In the genomic region with DNA sequence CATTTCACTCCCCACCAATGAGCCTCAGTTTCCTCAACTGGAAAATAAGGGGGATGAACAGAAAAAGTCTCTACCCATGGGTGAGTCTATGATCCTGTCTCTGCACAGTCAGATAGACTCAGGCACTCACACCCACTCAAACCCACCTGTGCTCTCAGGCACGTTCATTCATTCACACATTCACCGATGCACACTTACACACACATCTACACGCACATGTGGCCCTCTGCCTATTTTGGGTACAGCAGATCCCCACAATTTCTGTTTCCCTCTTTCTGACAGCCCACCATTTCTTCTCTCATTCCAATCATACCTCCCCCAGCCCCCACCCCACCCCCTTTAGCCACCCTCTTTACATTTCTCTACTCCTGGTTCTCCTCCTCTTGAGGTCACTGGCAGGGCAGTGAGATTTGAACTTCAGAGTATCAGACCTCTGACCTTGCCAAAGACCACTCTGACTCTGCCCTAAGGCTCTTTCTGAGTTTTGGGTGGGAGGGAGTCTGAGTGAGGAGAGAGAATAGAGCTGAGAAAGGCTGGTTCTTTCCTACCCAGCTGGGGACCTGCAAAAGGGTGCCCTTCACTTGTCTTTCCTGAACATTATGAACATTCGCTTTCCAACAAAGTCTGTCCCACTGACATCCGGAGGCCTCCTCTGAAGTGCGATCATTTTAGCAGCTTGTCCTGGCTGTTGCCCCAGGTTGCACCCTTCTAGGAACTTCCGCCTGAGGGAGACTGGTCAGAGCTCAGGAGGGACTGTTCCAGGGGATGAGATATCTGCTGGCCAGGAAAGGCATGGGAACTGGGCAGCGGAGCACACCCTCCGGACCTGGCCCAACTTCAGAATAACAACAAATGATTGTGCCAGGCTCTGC, we compare ENCODE assay signal across 2 cellular contexts.
TF ChIP-seq lines count a peak whose summit lies in the region.

No MANE protein-coding gene starts in this region.

TF ChIP-seq in SK-N-SH, 30 proteins besides CTCF, POLR2A, EP300 and RAD21 (continued from another document):
- TF ChIP-seq, protein P1, sequence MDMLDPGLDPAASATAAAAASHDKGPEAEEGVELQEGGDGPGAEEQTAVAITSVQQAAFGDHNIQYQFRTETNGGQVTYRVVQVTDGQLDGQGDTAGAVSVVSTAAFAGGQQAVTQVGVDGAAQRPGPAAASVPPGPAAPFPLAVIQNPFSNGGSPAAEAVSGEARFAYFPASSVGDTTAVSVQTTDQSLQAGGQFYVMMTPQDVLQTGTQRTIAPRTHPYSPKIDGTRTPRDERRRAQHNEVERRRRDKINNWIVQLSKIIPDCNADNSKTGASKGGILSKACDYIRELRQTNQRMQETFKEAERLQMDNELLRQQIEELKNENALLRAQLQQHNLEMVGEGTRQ (IDR thresholded peaks at IDR 0.05; ENCODE audit: borderline replicate concordance, low read depth, low read length) = no peak
- no peak for TF ChIP-seq ELF1 (IDR thresholded peaks at IDR 0.05)
- TF ChIP-seq TEAD4 (IDR thresholded peaks at IDR 0.05; ENCODE audit: borderline replicate concordance, insufficient read depth) = no peak
- no peak for TF ChIP-seq RFX5 (IDR thresholded peaks at IDR 0.05; ENCODE audit: low read length)
- TF ChIP-seq FOSL2 (IDR thresholded peaks at IDR 0.05; ENCODE audit: borderline replicate concordance, low read depth) = no peak
- TF ChIP-seq, protein P2, sequence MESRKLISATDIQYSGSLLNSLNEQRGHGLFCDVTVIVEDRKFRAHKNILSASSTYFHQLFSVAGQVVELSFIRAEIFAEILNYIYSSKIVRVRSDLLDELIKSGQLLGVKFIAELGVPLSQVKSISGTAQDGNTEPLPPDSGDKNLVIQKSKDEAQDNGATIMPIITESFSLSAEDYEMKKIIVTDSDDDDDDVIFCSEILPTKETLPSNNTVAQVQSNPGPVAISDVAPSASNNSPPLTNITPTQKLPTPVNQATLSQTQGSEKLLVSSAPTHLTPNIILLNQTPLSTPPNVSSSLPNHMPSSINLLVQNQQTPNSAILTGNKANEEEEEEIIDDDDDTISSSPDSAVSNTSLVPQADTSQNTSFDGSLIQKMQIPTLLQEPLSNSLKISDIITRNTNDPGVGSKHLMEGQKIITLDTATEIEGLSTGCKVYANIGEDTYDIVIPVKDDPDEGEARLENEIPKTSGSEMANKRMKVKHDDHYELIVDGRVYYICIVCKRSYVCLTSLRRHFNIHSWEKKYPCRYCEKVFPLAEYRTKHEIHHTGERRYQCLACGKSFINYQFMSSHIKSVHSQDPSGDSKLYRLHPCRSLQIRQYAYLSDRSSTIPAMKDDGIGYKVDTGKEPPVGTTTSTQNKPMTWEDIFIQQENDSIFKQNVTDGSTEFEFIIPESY (IDR thresholded peaks at IDR 0.05; ENCODE audit: borderline replicate concordance, low read depth) = no peak
- TF ChIP-seq, protein P3, sequence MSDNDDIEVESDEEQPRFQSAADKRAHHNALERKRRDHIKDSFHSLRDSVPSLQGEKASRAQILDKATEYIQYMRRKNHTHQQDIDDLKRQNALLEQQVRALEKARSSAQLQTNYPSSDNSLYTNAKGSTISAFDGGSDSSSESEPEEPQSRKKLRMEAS (IDR thresholded peaks at IDR 0.05; ENCODE audit: low read depth) = no peak
- no peak for TF ChIP-seq GATA2 (CRISPR knock-in tag; IDR thresholded peaks at IDR 0.05)
- TF ChIP-seq MEF2A (IDR thresholded peaks at IDR 0.05; ENCODE audit: borderline replicate concordance, low read depth) = no peak
- no peak for TF ChIP-seq TAF1 (IDR thresholded peaks at IDR 0.05; ENCODE audit: borderline replicate concordance, low read depth, low read length)
- TF ChIP-seq YY1 (IDR thresholded peaks at IDR 0.05; ENCODE audit: low read depth) = no peak

TF ChIP-seq in SK-N-SH treated with all-trans-retinoic acid at 6 μM for 48 hours, 23 proteins besides CTCF, POLR2A, EP300 and RAD21 (continued from another document):
- TF ChIP-seq, protein P4, sequence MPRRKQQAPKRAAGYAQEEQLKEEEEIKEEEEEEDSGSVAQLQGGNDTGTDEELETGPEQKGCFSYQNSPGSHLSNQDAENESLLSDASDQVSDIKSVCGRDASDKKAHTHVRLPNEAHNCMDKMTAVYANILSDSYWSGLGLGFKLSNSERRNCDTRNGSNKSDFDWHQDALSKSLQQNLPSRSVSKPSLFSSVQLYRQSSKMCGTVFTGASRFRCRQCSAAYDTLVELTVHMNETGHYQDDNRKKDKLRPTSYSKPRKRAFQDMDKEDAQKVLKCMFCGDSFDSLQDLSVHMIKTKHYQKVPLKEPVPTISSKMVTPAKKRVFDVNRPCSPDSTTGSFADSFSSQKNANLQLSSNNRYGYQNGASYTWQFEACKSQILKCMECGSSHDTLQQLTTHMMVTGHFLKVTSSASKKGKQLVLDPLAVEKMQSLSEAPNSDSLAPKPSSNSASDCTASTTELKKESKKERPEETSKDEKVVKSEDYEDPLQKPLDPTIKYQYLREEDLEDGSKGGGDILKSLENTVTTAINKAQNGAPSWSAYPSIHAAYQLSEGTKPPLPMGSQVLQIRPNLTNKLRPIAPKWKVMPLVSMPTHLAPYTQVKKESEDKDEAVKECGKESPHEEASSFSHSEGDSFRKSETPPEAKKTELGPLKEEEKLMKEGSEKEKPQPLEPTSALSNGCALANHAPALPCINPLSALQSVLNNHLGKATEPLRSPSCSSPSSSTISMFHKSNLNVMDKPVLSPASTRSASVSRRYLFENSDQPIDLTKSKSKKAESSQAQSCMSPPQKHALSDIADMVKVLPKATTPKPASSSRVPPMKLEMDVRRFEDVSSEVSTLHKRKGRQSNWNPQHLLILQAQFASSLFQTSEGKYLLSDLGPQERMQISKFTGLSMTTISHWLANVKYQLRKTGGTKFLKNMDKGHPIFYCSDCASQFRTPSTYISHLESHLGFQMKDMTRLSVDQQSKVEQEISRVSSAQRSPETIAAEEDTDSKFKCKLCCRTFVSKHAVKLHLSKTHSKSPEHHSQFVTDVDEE (CRISPR knock-in tag; IDR thresholded peaks at IDR 0.05) = no peak
- TF ChIP-seq, protein P5, sequence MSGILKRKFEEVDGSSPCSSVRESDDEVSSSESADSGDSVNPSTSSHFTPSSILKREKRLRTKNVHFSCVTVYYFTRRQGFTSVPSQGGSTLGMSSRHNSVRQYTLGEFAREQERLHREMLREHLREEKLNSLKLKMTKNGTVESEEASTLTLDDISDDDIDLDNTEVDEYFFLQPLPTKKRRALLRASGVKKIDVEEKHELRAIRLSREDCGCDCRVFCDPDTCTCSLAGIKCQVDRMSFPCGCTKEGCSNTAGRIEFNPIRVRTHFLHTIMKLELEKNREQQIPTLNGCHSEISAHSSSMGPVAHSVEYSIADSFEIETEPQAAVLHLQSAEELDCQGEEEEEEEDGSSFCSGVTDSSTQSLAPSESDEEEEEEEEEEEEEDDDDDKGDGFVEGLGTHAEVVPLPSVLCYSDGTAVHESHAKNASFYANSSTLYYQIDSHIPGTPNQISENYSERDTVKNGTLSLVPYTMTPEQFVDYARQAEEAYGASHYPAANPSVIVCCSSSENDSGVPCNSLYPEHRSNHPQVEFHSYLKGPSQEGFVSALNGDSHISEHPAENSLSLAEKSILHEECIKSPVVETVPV (CRISPR knock-in tag; IDR thresholded peaks at IDR 0.05) = no peak
- TF ChIP-seq ZFP3 (CRISPR knock-in tag; IDR thresholded peaks at IDR 0.05) (no peak), SNAI2 (CRISPR knock-in tag; IDR thresholded peaks at IDR 0.05) (no peak), ZNF70 (CRISPR knock-in tag; IDR thresholded peaks at IDR 0.05) (no peak), ESRRG (CRISPR knock-in tag; IDR thresholded peaks at IDR 0.05) (no peak), GLIS3 (CRISPR knock-in tag; IDR thresholded peaks at IDR 0.05) (no peak), ZC3H10 (CRISPR knock-in tag; IDR thresholded peaks at IDR 0.05) (no peak), ARNTL (CRISPR knock-in tag; IDR thresholded peaks at IDR 0.05; ENCODE audit: borderline replicate concordance, low read depth) (no peak)
- TF ChIP-seq, protein P6, sequence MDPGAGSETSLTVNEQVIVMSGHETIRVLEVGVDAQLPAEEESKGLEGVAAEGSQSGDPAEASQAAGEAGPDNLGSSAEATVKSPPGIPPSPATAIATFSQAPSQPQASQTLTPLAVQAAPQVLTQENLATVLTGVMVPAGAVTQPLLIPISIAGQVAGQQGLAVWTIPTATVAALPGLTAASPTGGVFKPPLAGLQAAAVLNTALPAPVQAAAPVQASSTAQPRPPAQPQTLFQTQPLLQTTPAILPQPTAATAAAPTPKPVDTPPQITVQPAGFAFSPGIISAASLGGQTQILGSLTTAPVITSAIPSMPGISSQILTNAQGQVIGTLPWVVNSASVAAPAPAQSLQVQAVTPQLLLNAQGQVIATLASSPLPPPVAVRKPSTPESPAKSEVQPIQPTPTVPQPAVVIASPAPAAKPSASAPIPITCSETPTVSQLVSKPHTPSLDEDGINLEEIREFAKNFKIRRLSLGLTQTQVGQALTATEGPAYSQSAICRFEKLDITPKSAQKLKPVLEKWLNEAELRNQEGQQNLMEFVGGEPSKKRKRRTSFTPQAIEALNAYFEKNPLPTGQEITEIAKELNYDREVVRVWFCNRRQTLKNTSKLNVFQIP (CRISPR knock-in tag; IDR thresholded peaks at IDR 0.05; ENCODE audit: borderline replicate concordance, low read depth) = no peak
TF ChIP-seq in SK-N-SH treated with all-trans-retinoic acid at 6 μM for 48 hours: peak in this region for 0.
